In the genomic region with DNA sequence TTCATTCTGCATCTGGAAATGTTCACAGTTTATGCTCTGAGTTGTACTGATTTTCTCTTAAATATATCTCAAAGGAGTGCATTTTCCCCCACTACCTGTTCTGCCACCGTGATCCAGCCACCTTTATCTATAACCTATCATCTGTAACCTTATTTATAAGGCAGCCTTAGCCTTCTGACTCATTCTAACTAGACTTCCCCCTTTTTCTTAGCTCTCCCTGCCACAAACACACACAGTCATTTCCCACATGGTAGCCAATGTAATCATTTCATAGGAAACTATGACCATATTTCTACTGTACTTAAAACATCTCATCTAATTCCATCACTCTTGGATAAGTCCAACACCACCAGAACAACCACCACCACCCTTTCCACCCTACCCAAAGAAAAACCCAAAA, we compare ENCODE assay signal across 13 cellular contexts. TPM values are rescaled to one million over a fixed set of nuclear protein-coding genes. Genes with fewer than 3 reads are reported as not detected.
A peak's percentile ranks its signal among the peaks of the same experiment; 100 is the strongest.
DNase-seq lines count a peak whose midpoint lies in the region; ATAC-seq, FAIRE-seq and TF ChIP-seq lines count a peak whose summit lies in the region.
"Had no signal": no experiment of that assay in that cellular context is flagged by ENCODE, and none has a peak within 500 bp of the region (broad histone marks: within the 10 kb centered on the region; RNA-seq: fewer than 3 reads in every experiment).

No MANE protein-coding gene starts in this region.

- H3K4me3 ChIP-seq in H1 (ENCODE audit: extremely low read depth in 1 of 4, insufficient read depth in 2 of 4, low read depth in 3 of 4, low read length in 4 of 4) (no peak overlapping the region), HAP-1 (no peak overlapping the region)
- H3K4me3 ChIP-seq: suprapubic skin had no signal

- in situ Hi-C loops in HAP-1 (cut with MboI; ENCODE audit: low sequenced_read_pairs), result no loop called here

- no peaks in the 10 kb centered on the region for H4K20me1 ChIP-seq in H1 (replicated peaks in 1 of 2; ENCODE audit: control insufficient read depth in 1 of 2, insufficient read depth in 2 of 2, low read length in 2 of 2)

- TF ChIP-seq EP300 in H1 (IDR thresholded peaks at IDR 0.05; ENCODE audit: borderline replicate concordance in 1 of 2, low read depth in 2 of 2, low read length in 2 of 2), result no peak

- intact Hi-C loops in activated CD4-positive, alpha-beta T cell treated with anti-CD3 and anti-CD28 coated beads, Interleukin-2, amount 10 ng/mL, durations not matched to agents 24 days and 14 days (cut with micrococcal nuclease), result loop anchor here (1.0 to 5.0 kb wide), 5 partner anchors 42 to 179 kb away; partner anchors contain the start of genes LDHB and PYROXD1

- TF ChIP-seq CTCF in H1 (IDR thresholded peaks at IDR 0.05; ENCODE audit: control extremely low read depth in 1 of 3, insufficient read depth in 1 of 3, low read depth in 1 of 3, low read length in 3 of 3), result no peak

- H3K36me3 Mint-ChIP-seq in activated CD4-positive, alpha-beta T cell treated with anti-CD3 and anti-CD28 coated beads, Interleukin-2, amount 10 ng/mL, durations not matched to agents 24 days and 14 days (ENCODE audit: low read depth), result peaks cover 4% of the 10 kb centered on the region

- H3K23me2 ChIP-seq in H1 (ENCODE audit: low read depth, low read length), result no peaks in the 10 kb centered on the region

- no peak overlapping the region for H3K4me2 ChIP-seq in H1 (ENCODE audit: insufficient read depth in 1 of 2, low read depth in 2 of 2, low read length in 2 of 2)

- TF ChIP-seq RAD21 in H1 (IDR thresholded peaks at IDR 0.05 in 1 of 2, conservative IDR thresholded peaks at IDR 0.05 in 1 of 2; ENCODE audit: low read depth in 2 of 2, low read length in 2 of 2), result no peak

- no peak overlapping the region for H2BK12ac ChIP-seq in H1 (ENCODE audit: low read depth, low read length)

- H3K27ac ChIP-seq in H1 (ENCODE audit: low read depth, low read length), result no peak overlapping the region
- H3K27ac ChIP-seq: suprapubic skin had no signal

- H2AK5ac ChIP-seq in H1 (ENCODE audit: low read depth, low read length), result no peak overlapping the region

- peak overlapping the region; percentile 74 for H3K27ac Mint-ChIP-seq in activated CD4-positive, alpha-beta T cell treated with anti-CD3 and anti-CD28 coated beads, Interleukin-2, amount 10 ng/mL, durations not matched to agents 24 days and 14 days

- no peaks in the 10 kb centered on the region for H3K79me2 ChIP-seq in H1 (ENCODE audit: control insufficient read depth in 1 of 2, insufficient read depth in 2 of 2, low read length in 2 of 2)

- POLR2A ChIA-PET in H1 (lab: Charles Lee; ENCODE audit: partially characterized antibody), result interaction anchor here (0.9 kb wide), 1 partner anchor 11 kb away, joined by 3 read pairs; no protein-coding TSS in a partner anchor

- DNase-seq in stimulated activated CD8-positive, alpha-beta memory T cell treated with anti-CD3 and anti-CD28 coated beads, Interleukin-12 subunit alpha, Interleukin-12 subunit beta, amount 100 ng/mL, for 1 hour (ENCODE audit: low read depth), result peak; percentile 1
- DNase-seq in stimulated activated CD8-positive, alpha-beta memory T cell treated with anti-CD3 and anti-CD28 coated beads, Interleukin-4, amount 100 ng/mL, for 48 hours, result no peak
- DNase-seq in activated CD4-positive, alpha-beta T cell treated with anti-CD3 and anti-CD28 coated beads, Interleukin-2, amount 10 ng/mL, durations not matched to agents 24 days and 14 days, result peak; percentile 65
- DNase-seq in H1 (ENCODE audit: low read depth in 1 of 2, low spot score in 2 of 2) (no peak), NCI-H1417 treated with DMSO at 0.1 percent for 48 hours (lab: John Stamatoyannopoulos, UW) (no peak), HAP-1 (ENCODE audit: low spot score in 2 of 2) (no peak), UCSD-AML1 (lab: John Stamatoyannopoulos, UW; ENCODE audit: unreplicated experiment) (no peak)
- DNase-seq: NCI-H2081 treated with DMSO at 0.1 percent for 48 hours had no signal

- no peaks in the 10 kb centered on the region for H3K79me1 ChIP-seq in H1 (ENCODE audit: low read depth, low read length)

- ATAC-seq in SK-N-SH treated with all-trans-retinoic acid at 6 μM for 48 hours, result no peak
- ATAC-seq: Panc1 had no signal

- H2BK15ac ChIP-seq in H1 (ENCODE audit: low read length), result no peak overlapping the region

- CTCF ChIA-PET in H1 (lab: Charles Lee; ENCODE audit: partially characterized antibody), result no interaction called here

- WGBS in H1 (ENCODE audit: extremely low coverage in 1 of 2, insufficient coverage in 1 of 2, insufficient read length in 1 of 2, insufficient replicate concordance in 2 of 2, low coverage in 1 of 2, low lambda C conversion rate in 2 of 2, missing lambda C conversion rate in 1 of 2), 2 experiments, result 88% methylated on average over 1 of the region's 1 CpG; no CpG with 5 or more reads in 1 of the 2 experiments

- no peak overlapping the region for H3K23ac ChIP-seq in H1 (ENCODE audit: insufficient read length)

- no peaks in the 10 kb centered on the region for H3K27me3 Mint-ChIP-seq in activated CD4-positive, alpha-beta T cell treated with anti-CD3 and anti-CD28 coated beads, Interleukin-2, amount 10 ng/mL, durations not matched to agents 24 days and 14 days

- H3K27me3 ChIP-seq in H1 (replicated peaks in 1 of 4; ENCODE audit: control insufficient read depth in 3 of 4, extremely low read depth in 1 of 4, insufficient read depth in 3 of 4, low read length in 3 of 4) (no peaks in the 10 kb centered on the region), HAP-1 (ENCODE audit: low read depth) (peaks cover 2% of the 10 kb centered on the region; the same call in 1 of the 2 replicates)
- H3K27me3 ChIP-seq: suprapubic skin had no signal

- H3K4me1 ChIP-seq in H1 (replicated peaks in 1 of 4; ENCODE audit: control insufficient read depth in 3 of 4, insufficient read depth in 4 of 4, low read length in 3 of 4) (no peaks in the 10 kb centered on the region), HAP-1 (no peaks in the 10 kb centered on the region)

- H3K4ac ChIP-seq in H1 (replicated peaks; ENCODE audit: insufficient read length, low read depth, low read length), result no peak overlapping the region

- no peak overlapping the region for H3K18ac ChIP-seq in H1 (ENCODE audit: extremely low read depth, low read length)

- no peak for FAIRE-seq in H1 (lab: Jason Lieb, UNC)
- FAIRE-seq: G401.6, keratinocyte had no signal

- H2BK120ac ChIP-seq in H1 (replicated peaks; ENCODE audit: low read depth, low read length), result no peak overlapping the region

- H2BK20ac ChIP-seq in H1 (ENCODE audit: low read length), result no peak overlapping the region

- no peak overlapping the region for H3K14ac ChIP-seq in H1 (ENCODE audit: insufficient read length)

- H3K9me3 Mint-ChIP-seq in activated CD4-positive, alpha-beta T cell treated with anti-CD3 and anti-CD28 coated beads, Interleukin-2, amount 10 ng/mL, durations not matched to agents 24 days and 14 days, result peaks cover 21% of the 10 kb centered on the region

- peaks cover 40% of the 10 kb centered on the region for H3K4me1 Mint-ChIP-seq in activated CD4-positive, alpha-beta T cell treated with anti-CD3 and anti-CD28 coated beads, Interleukin-2, amount 10 ng/mL, durations not matched to agents 24 days and 14 days

- H3K4me3 Mint-ChIP-seq in activated CD4-positive, alpha-beta T cell treated with anti-CD3 and anti-CD28 coated beads, Interleukin-2, amount 10 ng/mL, durations not matched to agents 24 days and 14 days, result peak overlapping the region; percentile 75

- TF ChIP-seq POLR2A in H1 (IDR thresholded peaks at IDR 0.05; ENCODE audit: control extremely low read depth in 1 of 2, low read depth in 2 of 2, low read length in 2 of 2), result no peak

- no peaks in the 10 kb centered on the region for H3K36me3 ChIP-seq in H1 (ENCODE audit: control insufficient read depth in 2 of 4, insufficient read depth in 4 of 4, low read length in 3 of 4)
- no peaks in the 10 kb centered on the region for H3K36me3 ChIP-seq in HAP-1 (replicated peaks)
- H3K36me3 ChIP-seq: suprapubic skin had no signal

- H4K5ac ChIP-seq in H1 (ENCODE audit: insufficient read length, low read depth, low read length), result no peak overlapping the region

- no peak overlapping the region for H2BK5ac ChIP-seq in H1 (ENCODE audit: low read depth, low read length)

- H3K56ac ChIP-seq in H1 (replicated peaks; ENCODE audit: insufficient read length, low read depth, low read length), result peak overlapping the region; percentile 69

- no peak overlapping the region for H3K9ac ChIP-seq in H1 (replicated peaks in 1 of 4; ENCODE audit: extremely low read depth in 1 of 4, low read depth in 3 of 4, low read length in 3 of 4)

- no peak overlapping the region for H2AFZ ChIP-seq in H1 (ENCODE audit: low read length)

- H4K8ac ChIP-seq in H1 (ENCODE audit: extremely low read depth, insufficient read depth, low read length), result no peak overlapping the region

- no peak overlapping the region for H4K91ac ChIP-seq in H1 (replicated peaks; ENCODE audit: insufficient read length, low read length)

- H3K9me3 ChIP-seq in H1 (ENCODE audit: insufficient read depth in 2 of 2, low read depth in 1 of 2, low read length in 1 of 2) (no peaks in the 10 kb centered on the region), HAP-1 (no peaks in the 10 kb centered on the region)
- H3K9me3 ChIP-seq: suprapubic skin had no signal

RNA-seq across cellular contexts. Expression of gene GYS2, which starts 10.8 kb away (rescaled TPM):
- 0.17 TPM in 1 of 2 replicates, not detected in the other for total RNA-seq in activated CD4-positive, alpha-beta T cell treated with anti-CD3 and anti-CD28 coated beads, Interleukin-2, amount 10 ng/mL, durations not matched to agents 24 days and 14 days
- total RNA-seq in H1 (2021; fragmentation: NEBNext Ultra II Directional; extraction: Animal tissue kit (Norgen Biotek cat#: 25700)), result not detected in 2 replicates
- polyA plus RNA-seq in H1 (2011; rRNA removed), result not detected in 2 replicates
- polyA plus RNA-seq in H1 (2011; cell fraction: cytosol; rRNA removed), result not detected
- not detected for polyA plus RNA-seq in H1 (2011; cell fraction: nucleus; rRNA removed)
- polyA plus RNA-seq in H1 (2012, experiment 1 of 2), result not detected in 4 replicates
- polyA plus RNA-seq in H1 (2012, experiment 2 of 2), result not detected
- not detected for polyA plus RNA-seq in H1 (2013, experiment 1 of 2)
- not detected for polyA plus RNA-seq in H1 (2013, experiment 2 of 2)
- polyA minus RNA-seq in H1 (2011; rRNA and poly(A)+ RNA removed), result not detected in 2 replicates
- polyA minus RNA-seq in H1 (2011; cell fraction: cytosol; rRNA and poly(A)+ RNA removed), result not detected
- polyA minus RNA-seq in H1 (2011; cell fraction: nucleus; rRNA and poly(A)+ RNA removed), result not detected
- polyA plus RNA-seq: keratinocyte had no signal

RNA-seq across cellular contexts. Expression of gene LDHB, which starts 42.2 kb away (rescaled TPM):
- total RNA-seq in activated CD4-positive, alpha-beta T cell treated with anti-CD3 and anti-CD28 coated beads, Interleukin-2, amount 10 ng/mL, durations not matched to agents 24 days and 14 days, result 1,574 and 1,607 TPM in 2 replicates
- total RNA-seq in H1 (2021; fragmentation: NEBNext Ultra II Directional; extraction: Animal tissue kit (Norgen Biotek cat#: 25700)), result 1,716 and 1,781 TPM in 2 replicates
- polyA plus RNA-seq in H1 (2011; rRNA removed), result 616 and 1,177 TPM in 2 replicates
- 1,593 TPM for polyA plus RNA-seq in H1 (2011; cell fraction: cytosol; rRNA removed)
- 241 TPM for polyA plus RNA-seq in H1 (2011; cell fraction: nucleus; rRNA removed)
- polyA plus RNA-seq in H1 (2012, experiment 1 of 2), result 1,610 to 2,553 TPM (median 1,765 TPM) in 4 replicates
- 308 TPM for polyA plus RNA-seq in H1 (2012, experiment 2 of 2)
- polyA plus RNA-seq in H1 (2013, experiment 1 of 2), result 694 TPM
- polyA plus RNA-seq in H1 (2013, experiment 2 of 2), result 730 TPM
- polyA minus RNA-seq in H1 (2011; rRNA and poly(A)+ RNA removed), result 935 and 1,173 TPM in 2 replicates
- 453 TPM for polyA minus RNA-seq in H1 (2011; cell fraction: cytosol; rRNA and poly(A)+ RNA removed)
- 323 TPM for polyA minus RNA-seq in H1 (2011; cell fraction: nucleus; rRNA and poly(A)+ RNA removed)

Comparison
In these comparisons a context has a peak if more than half of its experiments do, and no peak if none do; other contexts are left out.
1. DNase-seq: peak in stimulated activated CD8-positive, alpha-beta memory T cell treated with anti-CD3 and anti-CD28 coated beads, Interleukin-12 subunit alpha, Interleukin-12 subunit beta, amount 100 ng/mL, for 1 hour (single experiment) and activated CD4-positive, alpha-beta T cell treated with anti-CD3 and anti-CD28 coated beads, Interleukin-2, amount 10 ng/mL, durations not matched to agents 24 days and 14 days (single experiment); none in stimulated activated CD8-positive, alpha-beta memory T cell treated with anti-CD3 and anti-CD28 coated beads, Interleukin-4, amount 100 ng/mL, for 48 hours (single experiment), H1 (0 of 2), NCI-H1417 treated with DMSO at 0.1 percent for 48 hours (single experiment), HAP-1 (0 of 2) and UCSD-AML1 (single experiment).